In genomic region chr18:8979258-8979988, GRCh38 we compare ENCODE assay signal across 17 cellular contexts.
DNase-seq lines count a peak whose midpoint lies in the region; ATAC-seq, FAIRE-seq and TF ChIP-seq lines count a peak whose summit lies in the region.
"Had no signal": no experiment of that assay in that cellular context is flagged by ENCODE, and none has a peak within 500 bp of the region (broad histone marks: within the 10 kb centered on the region; RNA-seq: fewer than 3 reads in every experiment).

No MANE protein-coding gene starts in this region.

- H3K4ac ChIP-seq in H9 (ENCODE audit: low read depth, low read length) = no peak overlapping the region

- 0 out of 3 replicates have a peak, but pooled peaks cover 2% of the 10 kb centered on the region for H3K9me3 ChIP-seq in A549
- no peaks in the 10 kb centered on the region for H3K9me3 ChIP-seq in neural progenitor cell (ENCODE audit: low read depth)
- H3K9me3 ChIP-seq in H9 (ENCODE audit: control insufficient read depth, low read depth, low read length) = no peaks in the 10 kb centered on the region

- H3T11ph ChIP-seq in H9 (ENCODE audit: low read length) = no peak overlapping the region

- no peaks in the 10 kb centered on the region for H3K79me1 ChIP-seq in H9 (ENCODE audit: insufficient read depth, low read depth, low read length, poor library complexity, severe bottlenecking)

- H3K23me2 ChIP-seq in H9 (ENCODE audit: insufficient read length, low read depth, low read length, poor library complexity, severe bottlenecking) = no peaks in the 10 kb centered on the region

- 70% methylated on average over 3 of the region's 3 CpGs for WGBS in A549 (ENCODE audit: missing lambda C conversion rate)
- WGBS in H9 (ENCODE audit: extremely low coverage, insufficient read length, low lambda C conversion rate) = no CpG with 5 or more reads among the region's 3 CpGs

- FAIRE-seq in A549 (lab: Jason Lieb, UNC) = no peak

- ATAC-seq in A549 = no peak
- ATAC-seq in GM19463 (IDR thresholded peaks at IDR 0.05; ENCODE audit: unreplicated experiment) = peak; percentile 48
- no peak for ATAC-seq in WTC11

- POLR2A ChIA-PET in A549 (lab: Yijun Ruan, JAX) (no interaction called here), WTC11 (lab: Charles Lee) (no interaction called here)

- no peak overlapping the region for H2BK20ac ChIP-seq in H9 (ENCODE audit: low read depth, low read length, poor library complexity, severe bottlenecking)

- no peak overlapping the region for H4K91ac ChIP-seq in H9 (ENCODE audit: insufficient read length, low read depth, low read length)

- H2BK15ac ChIP-seq in H9 (ENCODE audit: low read depth, low read length) = no peak overlapping the region

- no peak overlapping the region for H3K23ac ChIP-seq in H9 (ENCODE audit: insufficient read length, low read depth, low read length)

- no peaks in the 10 kb centered on the region for H3K79me2 ChIP-seq in neural progenitor cell (ENCODE audit: low read depth)
- H3K79me2 ChIP-seq in H9 (ENCODE audit: insufficient read depth, low read length) = no peaks in the 10 kb centered on the region

- H4K20me1 ChIP-seq in neural progenitor cell (ENCODE audit: low read depth) = peaks cover 11% of the 10 kb centered on the region
- no peaks in the 10 kb centered on the region for H4K20me1 ChIP-seq in H9 (ENCODE audit: control insufficient read depth, insufficient read depth, insufficient read length)

- no peak overlapping the region for H3K9ac ChIP-seq in neural progenitor cell
- no peak overlapping the region for H3K9ac ChIP-seq in H9 (ENCODE audit: extremely low read depth, insufficient read length, low read length)
- H3K9ac ChIP-seq: GM23248, KMS-11 had no signal

- TF ChIP-seq RAD21 in A549 (conservative IDR thresholded peaks at IDR 0.05 in 1 of 2, IDR thresholded peaks at IDR 0.05 in 1 of 2) = no peak

- no peak for TF ChIP-seq POLR2A in A549 (IDR thresholded peaks at IDR 0.05; ENCODE audit: low read length)

- H3K36me3 Mint-ChIP-seq in neural progenitor cell (no peaks in the 10 kb centered on the region), WTC11 (peaks cover 4% of the 10 kb centered on the region; the same call in 1 of the 2 replicates), H9 (ENCODE audit: insufficient read depth in 1 of 3, low read depth in 3 of 3) (no peaks in the 10 kb centered on the region; a peak in 2 of 7 replicates)

- no peak overlapping the region for H3K18ac ChIP-seq in H9 (ENCODE audit: insufficient read length, low read depth, low read length)

- peaks cover 14% of the 10 kb centered on the region for H3K27me3 Mint-ChIP-seq in neural progenitor cell (ENCODE audit: insufficient read depth, low read depth)
- no peaks in the 10 kb centered on the region; the same call in 1 of the 2 replicates for H3K27me3 Mint-ChIP-seq in WTC11 (ENCODE audit: low read depth)
- H3K27me3 Mint-ChIP-seq in H9 (ENCODE audit: low read depth) = no peaks in the 10 kb centered on the region

- no peak for TF ChIP-seq CTCF in A549 (IDR thresholded peaks at IDR 0.05)
- TF ChIP-seq CTCF in neural progenitor cell (IDR thresholded peaks at IDR 0.05) = no peak
- TF ChIP-seq CTCF in WTC11 (IDR thresholded peaks at IDR 0.05) = no peak
- no peak for TF ChIP-seq CTCF in H9 (conservative IDR thresholded peaks at IDR 0.05)

- peaks cover 3% of the 10 kb centered on the region for H3K9me3 Mint-ChIP-seq in neural progenitor cell
- H3K9me3 Mint-ChIP-seq in WTC11 = peaks cover 13% of the 10 kb centered on the region
- peaks cover 0 to 1% of the 10 kb centered on the region in 2 experiments; a peak in 2 of 5 replicates for H3K9me3 Mint-ChIP-seq in H9
- H3K9me3 Mint-ChIP-seq: HFFc6 had no signal

- no peak overlapping the region for H2AFZ ChIP-seq in neural progenitor cell (replicated peaks)
- no peak overlapping the region for H2AFZ ChIP-seq in H9 (ENCODE audit: low read length)
- H2AFZ ChIP-seq: GM23248 had no signal

- DNase-seq in A549 (ENCODE audit: low read depth in 1 of 2, low spot score in 1 of 2) = no peak
- no peak for DNase-seq in neural progenitor cell (ENCODE audit: low spot score)
- no peak for DNase-seq in WTC11 (ENCODE audit: low spot score)
- DNase-seq in 8988T = no peak
- no peak for DNase-seq in H9
- no peak for DNase-seq in glomerular visceral epithelial cell (ENCODE audit: extremely low spot score)
- DNase-seq: DMS153, GM23248, HFFc6, NCI-H1092, NCI-H146, NCI-H2081, SHP77 treated with DMSO at 0.1 percent for 48 hours had no signal

- H3K4me3 ChIP-seq in A549 = no peak overlapping the region
- no peak overlapping the region for H3K4me3 ChIP-seq in neural progenitor cell
- H3K4me3 ChIP-seq: GM23248 had no signal

- no peak overlapping the region for H3K27ac Mint-ChIP-seq in neural progenitor cell
- H3K27ac Mint-ChIP-seq in WTC11 = no peak overlapping the region
- no peak overlapping the region for H3K27ac Mint-ChIP-seq in H9
- H3K27ac Mint-ChIP-seq: HFFc6 had no signal

- H4K8ac ChIP-seq in H9 (replicated peaks; ENCODE audit: insufficient read length, low read depth, low read length) = no peak overlapping the region

- peak overlapping the region; percentile 15 to 89; a peak in 5 of 6 replicates for H3K27ac ChIP-seq in A549
- peak overlapping the region; percentile 39 for H3K27ac ChIP-seq in angular gyrus (ENCODE audit: low read depth, low read length)
- H3K27ac ChIP-seq in neural progenitor cell = no peak overlapping the region
- H3K27ac ChIP-seq in H9 (ENCODE audit: insufficient read length, low read depth, low read length) = no peak overlapping the region
- H3K27ac ChIP-seq: C4-2B, GM23248, KMS-11 had no signal

- CTCF ChIA-PET in A549 (lab: Yijun Ruan, JAX) (interaction anchor here (1.0 to 2.1 kb wide), 3 partner anchors 9 to 326 kb away, joined by 3 to 12 read pairs (median 3); no protein-coding TSS in a partner anchor), WTC11 (lab: Charles Lee) (interaction anchor here (0.8 to 1.4 kb wide), 2 partner anchors 8 to 213 kb away, joined by 3 to 7 read pairs; no protein-coding TSS in a partner anchor)

- H3K27me3 ChIP-seq in neural progenitor cell = no peaks in the 10 kb centered on the region
- no peaks in the 10 kb centered on the region for H3K27me3 ChIP-seq in H9 (ENCODE audit: insufficient read depth, low read length)

- H4K5ac ChIP-seq in H9 (ENCODE audit: insufficient read length, low read depth, low read length) = no peak overlapping the region

- H3K4me2 ChIP-seq in A549 = no peak overlapping the region; the same call in 2 of the 3 replicates
- H3K4me2 ChIP-seq in neural progenitor cell = peak overlapping the region; percentile 75
- no peak overlapping the region for H3K4me2 ChIP-seq in H9 (ENCODE audit: insufficient read depth, insufficient read length, low read length)
- H3K4me2 ChIP-seq: KMS-11 had no signal

- no peak overlapping the region for H3K4me3 Mint-ChIP-seq in neural progenitor cell
- no peak overlapping the region for H3K4me3 Mint-ChIP-seq in WTC11
- H3K4me3 Mint-ChIP-seq in H9 = no peak overlapping the region
- H3K4me3 Mint-ChIP-seq: HFFc6 had no signal

- H2BK12ac ChIP-seq in H9 (ENCODE audit: insufficient read length, low read depth, low read length) = no peak overlapping the region

- H3F3A ChIP-seq in neural progenitor cell (ENCODE audit: low read depth) = peaks cover 39% of the 10 kb centered on the region

- H3K56ac ChIP-seq in H9 (ENCODE audit: insufficient read length, low read depth, low read length) = no peak overlapping the region

- TF ChIP-seq EP300 in A549 (IDR thresholded peaks at IDR 0.05) = no peak

- H3K14ac ChIP-seq in H9 (ENCODE audit: insufficient read depth, low read length) = no peak overlapping the region

- H3K36me3 ChIP-seq in neural progenitor cell = no peaks in the 10 kb centered on the region

- H2BK120ac ChIP-seq in H9 (ENCODE audit: low read depth, low read length, poor library complexity, severe bottlenecking) = no peak overlapping the region

- H3K4me1 Mint-ChIP-seq in neural progenitor cell (peaks cover 24% of the 10 kb centered on the region), WTC11 (peaks cover 55% of the 10 kb centered on the region), H9 (peaks cover 44 to 57% of the 10 kb centered on the region in 2 experiments)

- H3K4me1 ChIP-seq in A549 = peaks cover 32% of the 10 kb centered on the region
- peaks cover 29% of the 10 kb centered on the region for H3K4me1 ChIP-seq in neural progenitor cell
- H3K4me1 ChIP-seq in H9 (ENCODE audit: insufficient read depth, low read length) = peaks cover 6% of the 10 kb centered on the region

- no peak overlapping the region for H2BK5ac ChIP-seq in H9 (ENCODE audit: insufficient read length, low read length)

- H2AK5ac ChIP-seq in H9 (ENCODE audit: insufficient read length, low read length) = no peak overlapping the region

TF ChIP-seq in A549, 52 proteins besides CTCF, POLR2A, EP300 and RAD21:
- TF ChIP-seq JUN (IDR thresholded peaks at IDR 0.05) = no peak

TF ChIP-seq in WTC11, 78 proteins besides CTCF, POLR2A, EP300 and RAD21 (continues in another document):
- TF ChIP-seq CDX4 (CRISPR knock-in tag; IDR thresholded peaks at IDR 0.05; ENCODE audit: borderline replicate concordance) = no peak
- TF ChIP-seq CREB1 (CRISPR knock-in tag; IDR thresholded peaks at IDR 0.05) = no peak
- no peak for TF ChIP-seq NR3C1 (CRISPR knock-in tag; conservative IDR thresholded peaks at IDR 0.05; ENCODE audit: low read depth)
- no peak for TF ChIP-seq ATF6 (CRISPR knock-in tag; IDR thresholded peaks at IDR 0.05)

Comparison
In these comparisons a context has a peak if more than half of its experiments do, and no peak if none do; other contexts are left out.
1. H3K27ac ChIP-seq: peak in A549 (2 of 2) and angular gyrus (single experiment); none in neural progenitor cell (single experiment) and H9 (single experiment).